8 cellular contexts compared by ENCODE assay signal in genomic region chr10:32367793-32368453, GRCh38. TPM values are rescaled to one million over a fixed set of nuclear protein-coding genes. Genes with fewer than 3 reads are reported as not detected.
A peak's percentile ranks its signal among the peaks of the same experiment; 100 is the strongest.
DNase-seq lines count a peak whose midpoint lies in the region; ATAC-seq, FAIRE-seq and TF ChIP-seq lines count a peak whose summit lies in the region.

No MANE protein-coding gene starts in this region.

- H3K4me1 ChIP-seq in SJSA1 (replicated peaks) (no peaks in the 10 kb centered on the region; the same call in 1 of the 2 replicates), pancreas (peaks cover 6 to 19% (median 11%) of the 10 kb centered on the region in 3 donors), tibial artery (peaks cover 0 to 73% (median 20%) of the 10 kb centered on the region in 4 donors)

- H3K27ac ChIP-seq in SJSA1 (no peak overlapping the region), pancreas (no peak overlapping the region), tibial artery (peak overlapping the region in 1 of 2 donors; percentile 43)

- no peaks in the 10 kb centered on the region for H3K27me3 ChIP-seq in SJSA1 (replicated peaks)
- H3K27me3 ChIP-seq in pancreas: no peaks in the 10 kb centered on the region
- H3K27me3 ChIP-seq in tibial artery: no peaks in the 10 kb centered on the region

- no peak overlapping the region for H3K4me3 ChIP-seq in SJSA1
- no peak overlapping the region for H3K4me3 ChIP-seq in pancreas
- no peak overlapping the region for H3K4me3 ChIP-seq in tibial artery

- ATAC-seq in HG03175 (IDR thresholded peaks at IDR 0.05; ENCODE audit: unreplicated experiment) (peak; percentile 44), pancreas (peak; percentile 53 to 91 (median 82))

- TF ChIP-seq CTCF in pancreas (IDR thresholded peaks at IDR 0.05): peak; percentile 33 to 77 (median 59)
- TF ChIP-seq CTCF in tibial artery (IDR thresholded peaks at IDR 0.05): peak; percentile 75 to 80

- H3K36me3 ChIP-seq in SJSA1 (peaks cover 2% of the 10 kb centered on the region; the same call in 1 of the 2 replicates), pancreas (no peaks in the 10 kb centered on the region), tibial artery (no peaks in the 10 kb centered on the region)

- FAIRE-seq in frontal cortex (lab: Jason Lieb, UNC) (peak; percentile 81), pancreas (lab: Jason Lieb, UNC) (peak; percentile 95)

- intact Hi-C loops in pancreas (cut with DNase I): no loop called here
- intact Hi-C loops in tibial artery (cut with DNase I; ENCODE audit: low total_unique reads): loop anchor here (5.0 to 10.0 kb wide), 2 partner anchors 111 to 173 kb away; no protein-coding TSS in a partner anchor

- H3K9me3 ChIP-seq in SJSA1 (replicated peaks) (no peaks in the 10 kb centered on the region), pancreas (no peaks in the 10 kb centered on the region), tibial artery (no peaks in the 10 kb centered on the region)

- WGBS in pancreas, 2 donors: 12 to 14% methylated on average over 7 of the region's 7 CpGs

- peak; percentile 55 for DNase-seq in DMS53 treated with DMSO at 0.1 percent for 48 hours (lab: John Stamatoyannopoulos, UW; ENCODE audit: unreplicated experiment)
- peak; percentile 49 to 51 for DNase-seq in SJSA1 (ENCODE audit: low read depth in 1 of 2, low spot score in 2 of 2)
- DNase-seq in activated naive CD4-positive, alpha-beta T cell treated with Interleukin-2 at 50 U/mL for 16 hours: peak; percentile 78
- DNase-seq in frontal cortex (ENCODE audit: low spot score in 2 of 2): peak in 1 of 2 donors; percentile 58
- peak in 5 of 6 donors; percentile 64 to 73 (median 71) for DNase-seq in pancreas
- peak; percentile 55 to 81 for DNase-seq in tibial artery
- DNase-seq in 8988T: no peak

RNA-seq across cellular contexts. Expression of gene EPC1, which starts 21.0 kb away (rescaled TPM):
- 22.0 and 43.9 TPM in 2 replicates for total RNA-seq in SJSA1 (2014; rRNA removed; shearing (Covaris generic))
- total RNA-seq in frontal cortex: 94.2 TPM
- total RNA-seq in pancreas: 10 to 100 TPM; 12.9 to 21.8 (median 16.4) TPM
- polyA plus RNA-seq in pancreas: 10 to 100 TPM; 11.3 to 19.8 TPM
